28 cellular contexts compared by ENCODE assay signal in genomic region chr14:51000566-51000965, GRCh38. TPM values are rescaled to one million over a fixed set of nuclear protein-coding genes. Genes with fewer than 3 reads are reported as not detected.
"Had no signal": no experiment of that assay in that cellular context is flagged by ENCODE, and none has a peak within 500 bp of the region (broad histone marks: within the 10 kb centered on the region; RNA-seq: fewer than 3 reads in every experiment).

No MANE protein-coding gene starts in this region.

- H3K9me3 Mint-ChIP-seq: activated CD4-positive, alpha-beta memory T cell treated with anti-CD3 and anti-CD28 coated beads for 36 hours; activated CD4-positive, alpha-beta T cell treated with anti-CD3 and anti-CD28 coated beads, Interleukin-2, amount 10 ng/mL, durations not matched to agents 24 days and 14 days; activated naive CD4-positive, alpha-beta T cell treated with anti-CD3 and anti-CD28 coated beads for 36 hours; activated naive CD4-positive, alpha-beta T cell treated with anti-CD3 and anti-CD28 coated beads, Interleukin-2, amount 50 U/mL, for 72 hours; activated naive CD8-positive, alpha-beta T cell treated with anti-CD3 and anti-CD28 coated beads, Interleukin-2, amount 10 ng/mL, durations not matched to agents 7 days and 5 days; activated T-helper 1 cell treated with anti-CD3 and anti-CD28 coated beads, Interleukin-12 subunit alpha, Interleukin-12 subunit beta, Interleukin-2, Interleukin-4 antibody, amounts not matched to agents 30 ng/mL and 10 ng/mL and 1 ng/mL, durations not matched to agents 14 hours and 24 hours and 36 hours; activated T-helper 2 cell treated with anti-CD3 and anti-CD28 coated beads, Interferon-gamma antibody, Interleukin-2, Interleukin-4, amounts not matched to agents 10 μg/mL and 5 μg/mL and 100 μg/mL, durations not matched to agents 14 hours and 24 hours and 36 hours; central memory CD8-positive, alpha-beta T cell had no signal

- H3K9me3 ChIP-seq: ascending aorta, esophagus squamous epithelium, gastroesophageal sphincter had no signal

- H3K36me3 ChIP-seq: ascending aorta, esophagus squamous epithelium, gastroesophageal sphincter had no signal

- ATAC-seq: activated CD4-positive, alpha-beta T cell treated with anti-CD3 and anti-CD28 coated beads for 36 hours; activated CD8-positive, alpha-beta memory T cell treated with anti-CD3 and anti-CD28 coated beads, Interleukin-2, amount 10 ng/mL, durations not matched to agents 7 days and 5 days; activated CD8-positive, alpha-beta T cell treated with anti-CD3 and anti-CD28 coated beads, Interleukin-2, amount 10 ng/mL, durations not matched to agents 7 days and 5 days; activated naive CD4-positive, alpha-beta T cell treated with anti-CD3 and anti-CD28 coated beads, Interleukin-2, amount 50 U/mL, for 72 hours had no signal

- H3K4me3 ChIP-seq: ascending aorta, esophagus squamous epithelium, gastroesophageal sphincter had no signal

- H3K36me3 Mint-ChIP-seq: activated CD4-positive, alpha-beta memory T cell treated with anti-CD3 and anti-CD28 coated beads for 36 hours; activated CD8-positive, alpha-beta memory T cell treated with anti-CD3 and anti-CD28 coated beads, Interleukin-2, amount 10 ng/mL, durations not matched to agents 7 days and 5 days; activated naive CD4-positive, alpha-beta T cell treated with anti-CD3 and anti-CD28 coated beads, Interleukin-2, amount 50 U/mL, for 72 hours; activated naive CD8-positive, alpha-beta T cell treated with anti-CD3 and anti-CD28 coated beads, Interleukin-2, amount 10 ng/mL, durations not matched to agents 7 days and 5 days had no signal

- H3K27me3 ChIP-seq: ascending aorta, gastroesophageal sphincter had no signal

- H3K4me1 ChIP-seq: ascending aorta had no signal

- H3K27me3 Mint-ChIP-seq: activated CD4-positive, alpha-beta T cell treated with anti-CD3 and anti-CD28 coated beads for 36 hours; activated CD4-positive, alpha-beta T cell treated with anti-CD3 and anti-CD28 coated beads, Interleukin-2, amount 10 ng/mL, durations not matched to agents 24 days and 14 days; activated naive CD8-positive, alpha-beta T cell treated with anti-CD3 and anti-CD28 coated beads, Interleukin-2, amount 10 ng/mL, durations not matched to agents 7 days and 5 days; brain had no signal

- H3K4me3 Mint-ChIP-seq: activated CD4-positive, alpha-beta memory T cell treated with anti-CD3 and anti-CD28 coated beads for 36 hours; activated CD4-positive, alpha-beta T cell treated with anti-CD3 and anti-CD28 coated beads for 36 hours; activated CD4-positive, alpha-beta T cell treated with anti-CD3 and anti-CD28 coated beads, Interleukin-2, amount 10 ng/mL, durations not matched to agents 24 days and 14 days; activated CD8-positive, alpha-beta memory T cell treated with anti-CD3 and anti-CD28 coated beads, Interleukin-2, amount 10 ng/mL, durations not matched to agents 7 days and 5 days; activated CD8-positive, alpha-beta T cell treated with anti-CD3 and anti-CD28 coated beads, Interleukin-2, amount 10 ng/mL, durations not matched to agents 7 days and 5 days; activated naive CD4-positive, alpha-beta T cell treated with anti-CD3 and anti-CD28 coated beads for 36 hours; activated naive CD8-positive, alpha-beta T cell treated with anti-CD3 and anti-CD28 coated beads, Interleukin-2, amount 10 ng/mL, durations not matched to agents 7 days and 5 days; activated T-helper 1 cell treated with anti-CD3 and anti-CD28 coated beads, Interleukin-12 subunit alpha, Interleukin-12 subunit beta, Interleukin-2, Interleukin-4 antibody, amounts not matched to agents 30 ng/mL and 10 ng/mL and 1 ng/mL, durations not matched to agents 14 hours and 24 hours and 36 hours; brain; central memory CD8-positive, alpha-beta T cell had no signal

- H3K27ac ChIP-seq: ascending aorta, epithelial cell of prostate, esophagus squamous epithelium, gastroesophageal sphincter had no signal

- H3K4me1 Mint-ChIP-seq: activated CD4-positive, alpha-beta T cell treated with anti-CD3 and anti-CD28 coated beads for 36 hours; activated CD4-positive, alpha-beta T cell treated with anti-CD3 and anti-CD28 coated beads, Interleukin-2, amount 10 ng/mL, durations not matched to agents 24 days and 14 days; activated CD8-positive, alpha-beta memory T cell treated with anti-CD3 and anti-CD28 coated beads, Interleukin-2, amount 10 ng/mL, durations not matched to agents 7 days and 5 days; activated naive CD8-positive, alpha-beta T cell treated with anti-CD3 and anti-CD28 coated beads, Interleukin-2, amount 10 ng/mL, durations not matched to agents 7 days and 5 days; central memory CD8-positive, alpha-beta T cell had no signal

- DNase-seq: activated CD4-positive, alpha-beta memory T cell treated with anti-CD3 and anti-CD28 coated beads for 36 hours; activated CD4-positive, alpha-beta T cell treated with anti-CD3 and anti-CD28 coated beads for 36 hours; activated CD4-positive, alpha-beta T cell treated with anti-CD3 and anti-CD28 coated beads, Interleukin-2, amount 10 ng/mL, durations not matched to agents 24 days and 14 days; activated CD4-positive, CD25-positive, alpha-beta regulatory T cell; activated CD4-positive, CD25-positive, alpha-beta regulatory T cell treated with anti-CD3 and anti-CD28 coated beads, Interleukin-2, amount 50 U/mL, for 72 hours; activated CD8-positive, alpha-beta memory T cell treated with anti-CD3 and anti-CD28 coated beads, Interleukin-2, amount 10 ng/mL, durations not matched to agents 7 days and 5 days; activated CD8-positive, alpha-beta memory T cell treated with anti-CD3 and anti-CD28 coated beads, Interleukin-2, amount 50 U/mL, for 4 hours; activated CD8-positive, alpha-beta T cell treated with anti-CD3 and anti-CD28 coated beads, Interleukin-2, amount 10 ng/mL, durations not matched to agents 7 days and 5 days; activated effector memory CD4-positive, alpha-beta T cell treated with anti-CD3 and anti-CD28 coated beads, Interleukin-2, amount 50 U/mL, for 16 hours; activated naive CD4-positive, alpha-beta T cell treated with anti-CD3 and anti-CD28 coated beads for 36 hours; activated naive CD8-positive, alpha-beta T cell treated with anti-CD3 and anti-CD28 coated beads, Interleukin-2, amount 10 ng/mL, durations not matched to agents 7 days and 5 days; activated T-cell treated with anti-CD3 and anti-CD28 coated beads, Interleukin-2, amount 50 U/mL, for 1 hour; activated T-cell treated with anti-CD3 and anti-CD28 coated beads, Interleukin-2, amount 50 U/mL, for 48 hours; cortex of kidney; dermis blood vessel endothelial cell; effector CD8-positive, alpha-beta T cell; esophagus squamous epithelium; foreskin melanocyte; T-helper 2 cell had no signal

- H3K27ac Mint-ChIP-seq: activated CD4-positive, alpha-beta memory T cell treated with anti-CD3 and anti-CD28 coated beads for 36 hours; activated CD4-positive, alpha-beta T cell treated with anti-CD3 and anti-CD28 coated beads for 36 hours; activated CD4-positive, alpha-beta T cell treated with anti-CD3 and anti-CD28 coated beads, Interleukin-2, amount 10 ng/mL, durations not matched to agents 24 days and 14 days; activated CD8-positive, alpha-beta memory T cell treated with anti-CD3 and anti-CD28 coated beads, Interleukin-2, amount 10 ng/mL, durations not matched to agents 7 days and 5 days; activated CD8-positive, alpha-beta T cell treated with anti-CD3 and anti-CD28 coated beads, Interleukin-2, amount 10 ng/mL, durations not matched to agents 7 days and 5 days; activated naive CD4-positive, alpha-beta T cell treated with anti-CD3 and anti-CD28 coated beads for 36 hours; activated naive CD4-positive, alpha-beta T cell treated with anti-CD3 and anti-CD28 coated beads, Interleukin-2, amount 50 U/mL, for 72 hours; activated naive CD8-positive, alpha-beta T cell treated with anti-CD3 and anti-CD28 coated beads, Interleukin-2, amount 10 ng/mL, durations not matched to agents 7 days and 5 days; activated T-helper 1 cell treated with anti-CD3 and anti-CD28 coated beads, Interleukin-12 subunit alpha, Interleukin-12 subunit beta, Interleukin-2, Interleukin-4 antibody, amounts not matched to agents 30 ng/mL and 10 ng/mL and 1 ng/mL, durations not matched to agents 14 hours and 24 hours and 36 hours; activated T-helper 2 cell treated with anti-CD3 and anti-CD28 coated beads, Interferon-gamma antibody, Interleukin-2, Interleukin-4, amounts not matched to agents 10 μg/mL and 5 μg/mL and 100 μg/mL, durations not matched to agents 14 hours and 24 hours and 36 hours had no signal

RNA-seq across cellular contexts. Expression of gene PYGL, which starts 56.3 kb away (rescaled TPM):
- total RNA-seq: activated CD8-positive, alpha-beta T cell treated with anti-CD3 and anti-CD28 coated beads, Interleukin-2, amount 10 ng/mL, durations not matched to agents 7 days and 5 days; T-helper 1 cell treated with Interleukin-12 subunit alpha and Interleukin-12 subunit beta and Interleukin-4 antibody, amounts not matched to agents 30 ng/mL and 1 ng/mL, for 36 hours had no signal
